ENCODE assay signal across 8 cellular contexts in genomic region chr2:70523996-70524965, GRCh38. TPM values are rescaled to one million over a fixed set of nuclear protein-coding genes. Genes with fewer than 3 reads are reported as not detected.
DNase-seq lines count a peak whose midpoint lies in the region; ATAC-seq lines count a peak whose summit lies in the region.

No MANE protein-coding gene starts in this region.

- H3K9me3 Mint-ChIP-seq in immature natural killer cell: no peaks in the 10 kb centered on the region

- WGBS in urinary bladder: 49% methylated on average over 14 of the region's 14 CpGs

- H3K27ac Mint-ChIP-seq in immature natural killer cell: peak overlapping the region; percentile 82 to 93 (median 89)

- H3K4me3 ChIP-seq in Jurkat, Clone E6-1 (ENCODE audit: low read length): no peak overlapping the region
- no peak overlapping the region for H3K4me3 ChIP-seq in urinary bladder (ENCODE audit: low read depth, low read length)

- no peaks in the 10 kb centered on the region for H3K4me1 ChIP-seq in urinary bladder (ENCODE audit: insufficient read depth)

- ATAC-seq in GM18511 (IDR thresholded peaks at IDR 0.05; ENCODE audit: unreplicated experiment) (no peak), HG03460 (IDR thresholded peaks at IDR 0.05; ENCODE audit: unreplicated experiment) (no peak)

- H3K4me3 Mint-ChIP-seq in immature natural killer cell: peak overlapping the region; percentile 63 to 78 (median 72)

- H3K36me3 ChIP-seq in urinary bladder (ENCODE audit: insufficient read depth): no peaks in the 10 kb centered on the region

- H3K27me3 Mint-ChIP-seq in immature natural killer cell (ENCODE audit: low read depth in 3 of 3): peaks cover 0 to 5% (median 2%) of the 10 kb centered on the region in 3 donors

- peaks cover 0 to 4% (median 0%) of the 10 kb centered on the region in 3 donors for H3K36me3 Mint-ChIP-seq in immature natural killer cell

- peak; percentile 96 for DNase-seq in AG08395 (ENCODE audit: low spot score)
- DNase-seq in Jurkat, Clone E6-1 (ENCODE audit: low read depth, low spot score): peak; percentile 3
- peak; percentile 2 for DNase-seq in activated T-helper 9 cell treated with anti-CD3 and anti-CD28 coated beads, Interleukin-2, amount 50 U/mL, for 16 hours (ENCODE audit: low read depth)
- peak; percentile 67 to 76 (median 73) for DNase-seq in immature natural killer cell
- no peak for DNase-seq in NCI-H1694 treated with DMSO at 0.1 percent for 48 hours (lab: John Stamatoyannopoulos, UW)

- H3K4me1 Mint-ChIP-seq in immature natural killer cell: peaks cover 30 to 31% of the 10 kb centered on the region in 2 donors

- peak overlapping the region; percentile 62 for H3K27ac ChIP-seq in urinary bladder (ENCODE audit: low read depth)

RNA-seq across cellular contexts. Expression of gene TGFA, which starts 29.3 kb away (rescaled TPM):
- 3.2 TPM for polyA plus RNA-seq in Jurkat, Clone E6-1 (2012; ENCODE audit: insufficient read depth, insufficient read length)
- polyA plus RNA-seq in immature natural killer cell (1 to 10 TPM; 2.1 to 5.5 (median 2.6) TPM), urinary bladder (2.1 TPM)
- total RNA-seq in urinary bladder: 4.1 TPM
